10 cellular contexts compared by ENCODE assay signal in the genomic region with DNA sequence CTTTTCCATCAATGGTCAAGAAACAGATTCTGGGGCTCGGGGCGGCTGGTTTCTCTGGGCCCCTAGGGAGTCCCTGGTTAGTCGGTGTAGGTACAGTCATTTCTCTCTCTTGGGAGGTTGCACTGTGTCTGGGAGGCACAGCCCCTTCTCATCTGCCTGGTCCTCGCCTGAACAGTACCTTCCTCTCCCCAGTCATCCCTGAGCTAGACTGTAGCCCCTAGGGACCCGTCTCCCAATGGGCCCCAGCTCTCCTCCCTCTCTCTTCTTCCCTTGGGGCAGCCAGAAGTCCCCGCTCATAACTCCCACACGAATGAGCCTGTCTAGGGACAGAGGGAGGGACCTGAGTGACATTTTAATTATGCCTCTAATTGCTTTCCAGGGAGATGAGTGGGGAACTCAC. TPM values are rescaled to one million over a fixed set of nuclear protein-coding genes. Genes with fewer than 3 reads are reported as not detected.
DNase-seq lines count a peak whose midpoint lies in the region; ATAC-seq and TF ChIP-seq lines count a peak whose summit lies in the region.
"Had no signal": no experiment of that assay in that cellular context is flagged by ENCODE, and none has a peak within 500 bp of the region (broad histone marks: within the 10 kb centered on the region; RNA-seq: fewer than 3 reads in every experiment).

No MANE protein-coding gene starts in this region.

- H3K4me1 ChIP-seq in sigmoid colon = peaks cover 0 to 83% (median 74%) of the 10 kb centered on the region in 4 donors

- no peaks in the 10 kb centered on the region for H3K27me3 ChIP-seq in sigmoid colon

- ATAC-seq in GM19023 (IDR thresholded peaks at IDR 0.05; ENCODE audit: unreplicated experiment) = peak; percentile 87
- peak; percentile 92 for ATAC-seq in GM21825 (IDR thresholded peaks at IDR 0.05; ENCODE audit: unreplicated experiment)
- ATAC-seq in HG03439 (IDR thresholded peaks at IDR 0.05; ENCODE audit: unreplicated experiment) = peak; percentile 85
- no peak for ATAC-seq in esophagus mucosa

- H3K4me3 ChIP-seq in sigmoid colon = no peak overlapping the region

- no peak for TF ChIP-seq POLR2A in sigmoid colon (IDR thresholded peaks at IDR 0.05)

- TF ChIP-seq CTCF in sigmoid colon (IDR thresholded peaks at IDR 0.05) = no peak

- intact Hi-C loops in sigmoid colon (cut with DNase I) = no loop called here

- H3K9me3 ChIP-seq in sigmoid colon = no peaks in the 10 kb centered on the region

- H3K27ac ChIP-seq in sigmoid colon = peak overlapping the region in 3 of 4 donors; percentile 20 to 100 (median 92)

- 69 to 79% methylated on average over 7 of the region's 7 CpGs for WGBS in sigmoid colon, 2 donors

- no peak for TF ChIP-seq EP300 in sigmoid colon (IDR thresholded peaks at IDR 0.05)

- peaks cover 0 to 28% (median 14%) of the 10 kb centered on the region in 4 donors for H3K36me3 ChIP-seq in sigmoid colon

- DNase-seq in sigmoid colon = no peak
- no peak for DNase-seq in SIG-M5 (lab: John Stamatoyannopoulos, UW)
- no peak for DNase-seq in COLO668 (lab: John Stamatoyannopoulos, UW; ENCODE audit: unreplicated experiment)
- DNase-seq: GDM1 had no signal

RNA-seq across cellular contexts. Expression of gene CPSF4L, which starts 20.2 kb away (rescaled TPM):
- total RNA-seq in sigmoid colon = not detected
- not detected for polyA plus RNA-seq in sigmoid colon
- not detected for total RNA-seq in esophagus mucosa
- total RNA-seq: astrocyte had no signal
- polyA plus RNA-seq: urinary bladder had no signal

RNA-seq across cellular contexts. Expression of gene CDC42EP4, which starts 29.9 kb away (rescaled TPM):
- total RNA-seq in sigmoid colon (10 to 100 TPM; 68.1 to 87.6 (median 76.0) TPM), esophagus mucosa (25.9 TPM)
- 10 to 100 TPM; 44.0 to 57.3 (median 46.2) TPM for polyA plus RNA-seq in sigmoid colon
